In the genomic region with DNA sequence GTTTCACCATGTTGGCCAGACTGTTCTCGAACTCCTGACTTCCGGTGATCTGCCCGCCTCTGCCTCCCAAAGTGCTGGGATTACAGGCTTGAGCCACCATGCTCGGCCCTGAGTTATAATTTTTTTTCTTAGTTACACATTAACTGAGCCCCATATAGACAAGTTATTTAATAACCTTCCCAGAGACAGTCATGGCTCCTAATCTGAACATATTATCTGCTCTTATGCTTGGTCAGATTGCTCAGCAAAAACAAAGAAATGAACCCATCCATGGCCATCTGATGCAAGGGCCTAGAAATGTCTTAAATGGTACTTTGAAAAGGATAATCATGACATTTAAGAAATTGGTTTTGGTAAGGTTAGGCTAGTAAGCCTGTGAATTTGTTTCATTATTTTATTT, we compare ENCODE assay signal across 35 cellular contexts. TPM values are rescaled to one million over a fixed set of nuclear protein-coding genes. Genes with fewer than 3 reads are reported as not detected.
"Had no signal": no experiment of that assay in that cellular context is flagged by ENCODE, and none has a peak within 500 bp of the region (broad histone marks: within the 10 kb centered on the region; RNA-seq: fewer than 3 reads in every experiment).

No MANE protein-coding gene starts in this region.

- ATAC-seq: activated CD4-positive, CD25-positive, alpha-beta regulatory T cell treated with anti-CD3 and anti-CD28 coated beads, Interleukin-2, amount 50 U/mL, for 24 hours; activated naive CD4-positive, alpha-beta T cell treated with anti-CD3 and anti-CD28 coated beads, Interleukin-2, amount 50 U/mL, for 72 hours; activated T-cell treated with anti-CD3 and anti-CD28 coated beads, Interleukin-2, amount 50 U/mL, for 4 hours; body of pancreas; PC-3 had no signal

- H3K27me3 Mint-ChIP-seq: activated CD4-positive, alpha-beta memory T cell treated with anti-CD3 and anti-CD28 coated beads for 36 hours had no signal

- H3K27ac Mint-ChIP-seq: activated CD4-positive, alpha-beta memory T cell treated with anti-CD3 and anti-CD28 coated beads for 36 hours; activated naive CD4-positive, alpha-beta T cell treated with anti-CD3 and anti-CD28 coated beads for 36 hours; activated naive CD4-positive, alpha-beta T cell treated with anti-CD3 and anti-CD28 coated beads, Interleukin-2, amount 50 U/mL, for 72 hours; activated T-helper 1 cell treated with anti-CD3 and anti-CD28 coated beads, Interleukin-12 subunit alpha, Interleukin-12 subunit beta, Interleukin-2, Interleukin-4 antibody, amounts not matched to agents 30 ng/mL and 10 ng/mL and 1 ng/mL, durations not matched to agents 14 hours and 24 hours and 36 hours; T-helper 1 cell treated with Interleukin-12 subunit alpha and Interleukin-12 subunit beta and Interleukin-4 antibody, amounts not matched to agents 30 μg/mL and 1 μg/mL, for 36 hours; T-helper 2 cell treated with Interferon-gamma antibody and Interleukin-4, amounts not matched to agents 5 μg/mL and 100 μg/mL, for 36 hours had no signal

- H3K4me3 Mint-ChIP-seq: activated CD4-positive, alpha-beta memory T cell treated with anti-CD3 and anti-CD28 coated beads for 36 hours; activated naive CD4-positive, alpha-beta T cell treated with anti-CD3 and anti-CD28 coated beads for 36 hours; activated T-cell treated with anti-CD3 and anti-CD28 coated beads, Interleukin-2, amount 50 U/mL, for 4 hours; activated T-helper 1 cell treated with anti-CD3 and anti-CD28 coated beads, Interleukin-12 subunit alpha, Interleukin-12 subunit beta, Interleukin-2, Interleukin-4 antibody, amounts not matched to agents 30 ng/mL and 10 ng/mL and 1 ng/mL, durations not matched to agents 14 hours and 24 hours and 36 hours; T-helper 1 cell treated with Interleukin-12 subunit alpha and Interleukin-12 subunit beta and Interleukin-4 antibody, amounts not matched to agents 30 μg/mL and 1 μg/mL, for 36 hours; T-helper 2 cell treated with Interferon-gamma antibody and Interleukin-4, amounts not matched to agents 5 μg/mL and 100 μg/mL, for 36 hours had no signal

- H3K27ac ChIP-seq: adrenal gland, body of pancreas, breast epithelium, Peyer's patch, SJSA1 had no signal

- H3K9me3 Mint-ChIP-seq: activated CD4-positive, alpha-beta memory T cell treated with anti-CD3 and anti-CD28 coated beads for 36 hours; activated naive CD4-positive, alpha-beta T cell treated with anti-CD3 and anti-CD28 coated beads for 36 hours; activated naive CD4-positive, alpha-beta T cell treated with anti-CD3 and anti-CD28 coated beads, Interleukin-2, amount 50 U/mL, for 72 hours; activated T-cell treated with anti-CD3 and anti-CD28 coated beads, Interleukin-2, amount 50 U/mL, for 4 hours; activated T-helper 1 cell treated with anti-CD3 and anti-CD28 coated beads, Interleukin-12 subunit alpha, Interleukin-12 subunit beta, Interleukin-2, Interleukin-4 antibody, amounts not matched to agents 30 ng/mL and 10 ng/mL and 1 ng/mL, durations not matched to agents 14 hours and 24 hours and 36 hours; T-helper 1 cell treated with Interleukin-12 subunit alpha and Interleukin-12 subunit beta and Interleukin-4 antibody, amounts not matched to agents 30 μg/mL and 1 μg/mL, for 36 hours; T-helper 2 cell treated with Interferon-gamma antibody and Interleukin-4, amounts not matched to agents 5 μg/mL and 100 μg/mL, for 36 hours had no signal

- DNase-seq: activated CD4-positive, alpha-beta memory T cell treated with anti-CD3 and anti-CD28 coated beads for 36 hours; activated CD4-positive, alpha-beta T cell treated with anti-CD3 and anti-CD28 coated beads for 4 hours; activated CD4-positive, alpha-beta T cell treated with anti-CD3 and anti-CD28 coated beads, Interleukin-2, amount 50 U/mL, for 1 hour; activated CD8-positive, alpha-beta memory T cell treated with anti-CD3 and anti-CD28 coated beads, Interleukin-2, amount 50 U/mL, for 4 hours; activated gamma-delta T cell treated with Interleukin-2 at 50 U/mL for 16 hours; activated naive CD4-positive, alpha-beta T cell treated with anti-CD3 and anti-CD28 coated beads for 36 hours; activated T-cell treated with anti-CD3 and anti-CD28 coated beads for 4 hours; activated T-cell treated with anti-CD3 and anti-CD28 coated beads, Interleukin-2, amount 50 U/mL, for 4 hours; adrenal gland; body of pancreas; NCI-H1092 treated with DMSO at 0.1 percent for 48 hours; NCI-H1417; NCI-H146; NCI-H187; NCI-H2029 treated with DMSO at 0.1 percent for 48 hours; NCI-H2107; NCI-H2171; NCI-H510A; NCI-H526; NCI-H748 treated with DMSO at 0.1 percent for 48 hours; NK-92 treated with Interleukin-12 subunit alpha and Interleukin-12 subunit beta, amount 100 ng/mL, for 24 hours; PC-3; Peyer's patch; RPMI8226; SHP77 treated with DMSO at 0.1 percent for 48 hours; SK-N-SH had no signal

- H3K36me3 Mint-ChIP-seq: activated CD4-positive, alpha-beta memory T cell treated with anti-CD3 and anti-CD28 coated beads for 36 hours; activated naive CD4-positive, alpha-beta T cell treated with anti-CD3 and anti-CD28 coated beads, Interleukin-2, amount 50 U/mL, for 72 hours had no signal

RNA-seq across cellular contexts. Expression of a gene that starts 33.1 kb away (rescaled TPM):
- total RNA-seq: cardiac septum, M059J, SJSA1 had no signal
